ENCODE assay signal across 1 cellular context in the genomic region with DNA sequence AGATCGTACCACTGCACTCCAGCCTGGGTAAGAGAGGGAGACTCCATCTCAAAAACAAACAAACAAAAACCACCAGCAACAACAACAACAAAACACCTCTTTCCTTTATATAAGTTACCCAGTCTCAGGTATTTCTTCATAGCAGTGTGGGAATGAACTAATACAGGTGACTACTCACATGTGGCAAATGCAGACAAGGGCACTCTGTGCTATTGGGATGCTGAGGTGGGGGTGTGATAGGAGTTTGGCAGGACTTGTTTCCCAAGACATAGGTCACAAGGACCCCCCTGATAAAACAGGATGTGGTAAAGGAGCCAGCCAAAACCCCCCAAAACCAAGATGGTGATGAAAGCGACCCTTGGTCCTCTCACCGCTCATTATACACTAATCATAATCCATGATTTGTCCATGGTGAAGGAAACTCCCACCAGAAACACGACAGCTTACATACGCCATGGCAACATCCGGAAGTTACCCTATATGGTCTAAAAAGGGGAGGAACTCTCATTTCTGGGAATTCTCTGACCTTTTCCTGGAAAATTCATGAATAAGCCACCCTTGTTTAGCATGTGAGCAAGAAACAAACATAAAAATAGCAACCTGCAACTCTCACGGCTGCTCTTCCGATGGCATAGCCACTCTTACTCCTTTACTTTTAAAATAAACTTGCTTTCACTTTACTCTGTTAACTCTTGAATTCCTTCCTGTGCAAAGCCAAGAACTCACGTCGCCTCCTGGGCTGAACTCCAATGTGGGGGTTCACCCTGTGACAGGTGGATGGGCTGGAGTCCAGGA.
TF ChIP-seq lines count a peak whose summit lies in the region.

No MANE protein-coding gene starts in this region.

TF ChIP-seq in WTC11, 78 proteins besides CTCF, POLR2A, EP300 and RAD21 (continued from another document):
- TF ChIP-seq, protein P1, sequence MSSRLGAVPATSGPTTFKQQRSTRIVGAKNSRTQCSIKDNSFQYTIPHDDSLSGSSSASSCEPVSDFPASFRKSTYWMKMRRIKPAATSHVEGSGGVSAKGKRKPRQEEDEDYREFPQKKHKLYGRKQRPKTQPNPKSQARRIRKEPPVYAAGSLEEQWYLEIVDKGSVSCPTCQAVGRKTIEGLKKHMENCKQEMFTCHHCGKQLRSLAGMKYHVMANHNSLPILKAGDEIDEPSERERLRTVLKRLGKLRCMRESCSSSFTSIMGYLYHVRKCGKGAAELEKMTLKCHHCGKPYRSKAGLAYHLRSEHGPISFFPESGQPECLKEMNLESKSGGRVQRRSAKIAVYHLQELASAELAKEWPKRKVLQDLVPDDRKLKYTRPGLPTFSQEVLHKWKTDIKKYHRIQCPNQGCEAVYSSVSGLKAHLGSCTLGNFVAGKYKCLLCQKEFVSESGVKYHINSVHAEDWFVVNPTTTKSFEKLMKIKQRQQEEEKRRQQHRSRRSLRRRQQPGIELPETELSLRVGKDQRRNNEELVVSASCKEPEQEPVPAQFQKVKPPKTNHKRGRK (CRISPR knock-in tag; IDR thresholded peaks at IDR 0.05; ENCODE audit: borderline replicate concordance), result no peak
- TF ChIP-seq, protein P2, sequence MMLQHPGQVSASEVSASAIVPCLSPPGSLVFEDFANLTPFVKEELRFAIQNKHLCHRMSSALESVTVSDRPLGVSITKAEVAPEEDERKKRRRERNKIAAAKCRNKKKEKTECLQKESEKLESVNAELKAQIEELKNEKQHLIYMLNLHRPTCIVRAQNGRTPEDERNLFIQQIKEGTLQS (CRISPR knock-in tag; conservative IDR thresholded peaks at IDR 0.05), result no peak
TF ChIP-seq in WTC11: peak in this region for 0.
